1 cellular context compared by ENCODE assay signal in genomic region chr13:21603531-21604448, GRCh38.
TF ChIP-seq lines count a peak whose summit lies in the region.

Gene MICU2, minus strand, starts transcription at chr13:21604170. Its CDS starts 22 bp downstream, at chr13:21604148.

TF ChIP-seq in K562, 482 proteins besides CTCF, POLR2A, EP300 and RAD21 (continued from another document and continues in another):
- TF ChIP-seq ZBTB49 (CRISPR knock-in tag; IDR thresholded peaks at IDR 0.05; ENCODE audit: borderline replicate concordance): no peak
- TF ChIP-seq NR2C2 (CRISPR knock-in tag; IDR thresholded peaks at IDR 0.05): no peak
- TF ChIP-seq NR2C2 (tag; IDR thresholded peaks at IDR 0.05): no peak; the same call in 1 of the 2 replicates
- peak; percentile 50; the same call in 1 of the 2 replicates for TF ChIP-seq ZBTB1 (CRISPR knock-in tag; IDR thresholded peaks at IDR 0.05; ENCODE audit: borderline replicate concordance, low read depth)
- peak; percentile 96 for TF ChIP-seq TBP (optimal IDR thresholded peaks at IDR 0.05; ENCODE audit: low read depth, low read length)
- TF ChIP-seq SUPT5H (IDR thresholded peaks at IDR 0.05): peak; percentile 98
- TF ChIP-seq TFE3 (CRISPR knock-in tag; IDR thresholded peaks at IDR 0.05): no peak
- TF ChIP-seq CCNT2 (IDR thresholded peaks at IDR 0.05; ENCODE audit: borderline replicate concordance, extremely low read depth, insufficient read length, low read depth, low read length): peak; percentile 82
- no peak for TF ChIP-seq CBX8 (IDR thresholded peaks at IDR 0.05; ENCODE audit: borderline replicate concordance, extremely low read depth, low read depth, low read length, poor library complexity, severe bottlenecking)
- no peak for TF ChIP-seq BHLHE40 (IDR thresholded peaks at IDR 0.05; ENCODE audit: low read length)
- no peak for TF ChIP-seq AFF4 (CRISPR knock-in tag; IDR thresholded peaks at IDR 0.05)
- TF ChIP-seq FIP1L1 (IDR thresholded peaks at IDR 0.05; ENCODE audit: low read depth, low read length, poor library complexity, severe bottlenecking): peak; percentile 46
- TF ChIP-seq HMGXB4 (CRISPR knock-in tag; IDR thresholded peaks at IDR 0.05): peak; percentile 52; the same call in 1 of the 2 replicates
- peak; percentile 51; the same call in 1 of the 2 replicates for TF ChIP-seq ILF3 (IDR thresholded peaks at IDR 0.05; ENCODE audit: borderline replicate concordance)
- TF ChIP-seq ZNF592 (IDR thresholded peaks at IDR 0.05): no peak
- TF ChIP-seq BRF2 (IDR thresholded peaks at IDR 0.05; ENCODE audit: borderline replicate concordance, insufficient read depth, insufficient read length): no peak
- no peak for TF ChIP-seq ZNF316 (IDR thresholded peaks at IDR 0.05)
- TF ChIP-seq ATF7 (IDR thresholded peaks at IDR 0.05): peak; percentile 64; the same call in 1 of the 2 replicates
- peak; percentile 99 for TF ChIP-seq PHF8 (IDR thresholded peaks at IDR 0.05; ENCODE audit: borderline replicate concordance, low read length)
- no peak for TF ChIP-seq ZNF76 (CRISPR knock-in tag; IDR thresholded peaks at IDR 0.05; ENCODE audit: borderline replicate concordance)
- TF ChIP-seq MNT (conservative IDR thresholded peaks at IDR 0.05): peak; percentile 6 to 67; a peak in 2 of 4 replicates
- TF ChIP-seq DNMT1 (IDR thresholded peaks at IDR 0.05): no peak
- TF ChIP-seq ZNF324 (CRISPR knock-in tag; IDR thresholded peaks at IDR 0.05): no peak
- no peak for TF ChIP-seq ATF1 (CRISPR knock-in tag; IDR thresholded peaks at IDR 0.05)
- peak; percentile 84 for TF ChIP-seq ATF1 (tag; IDR thresholded peaks at IDR 0.05)
- peak; percentile 81 for TF ChIP-seq CXXC5 (CRISPR knock-in tag; IDR thresholded peaks at IDR 0.05)
- peak; percentile 69 for TF ChIP-seq ARID4B (CRISPR knock-in tag; IDR thresholded peaks at IDR 0.05)
- no peak for TF ChIP-seq NCOA2 (IDR thresholded peaks at IDR 0.05; ENCODE audit: partially characterized antibody in 2 of 2)
- TF ChIP-seq POLR3A (IDR thresholded peaks at IDR 0.05; ENCODE audit: borderline replicate concordance, extremely low read depth, insufficient read depth, insufficient read length): no peak
- no peak for TF ChIP-seq ZNF764 (CRISPR knock-in tag; IDR thresholded peaks at IDR 0.05; ENCODE audit: low read depth)
- TF ChIP-seq CTBP1 (IDR thresholded peaks at IDR 0.05; ENCODE audit: borderline replicate concordance): peak; percentile 92
- no peak for TF ChIP-seq MAFG (tag; conservative IDR thresholded peaks at IDR 0.05)
- peak; percentile 75 for TF ChIP-seq C11orf30 (IDR thresholded peaks at IDR 0.05; ENCODE audit: low read depth)
- no peak for TF ChIP-seq ZBTB7A (IDR thresholded peaks at IDR 0.05; ENCODE audit: borderline replicate concordance, control insufficient read depth, low read depth, low read length)
